In the genomic region with DNA sequence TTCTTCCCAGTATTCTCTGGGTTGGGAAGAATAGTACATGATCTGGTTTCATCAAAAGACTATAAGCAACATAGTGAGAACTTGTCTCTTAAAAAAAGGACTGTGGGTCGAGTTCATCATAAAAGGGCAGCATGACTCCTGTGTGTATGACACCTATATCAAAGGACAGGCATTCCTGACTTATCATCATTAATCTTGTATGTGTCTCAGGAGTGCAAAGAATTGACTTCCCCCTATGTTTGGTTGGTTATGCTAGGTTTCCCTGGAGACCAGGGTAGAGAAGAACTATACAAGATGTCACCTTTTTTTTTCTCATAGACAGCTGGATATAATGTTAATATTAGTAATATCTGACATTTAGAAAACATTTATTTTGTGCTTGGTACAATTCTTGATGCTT, we compare ENCODE assay signal across 15 cellular contexts.
DNase-seq lines count a peak whose midpoint lies in the region; ATAC-seq, FAIRE-seq and TF ChIP-seq lines count a peak whose summit lies in the region.
"Had no signal": no experiment of that assay in that cellular context is flagged by ENCODE, and none has a peak within 500 bp of the region (broad histone marks: within the 10 kb centered on the region; RNA-seq: fewer than 3 reads in every experiment).

No MANE protein-coding gene starts in this region.

- no peak overlapping the region for H3K4me2 ChIP-seq in parathyroid adenoma (ENCODE audit: low read length)

- H3K79me2 ChIP-seq in parathyroid adenoma = no peaks in the 10 kb centered on the region

- intact Hi-C loops in kidney (cut with DNase I) = no loop called here

- H3K4me3 ChIP-seq in kidney (ENCODE audit: low read length in 2 of 2) (no peak overlapping the region), parathyroid adenoma (ENCODE audit: low read depth, low read length) (no peak overlapping the region)

- ATAC-seq in HG02852 (IDR thresholded peaks at IDR 0.05; ENCODE audit: unreplicated experiment) = no peak

- no peaks in the 10 kb centered on the region for H3K9me3 ChIP-seq in kidney (ENCODE audit: control insufficient read depth in 1 of 2, low read length in 2 of 2)
- no peaks in the 10 kb centered on the region for H3K9me3 ChIP-seq in parathyroid adenoma (ENCODE audit: control insufficient read depth, low read length)

- H3K9ac ChIP-seq in kidney (ENCODE audit: low read length in 2 of 2) = no peak overlapping the region
- no peak overlapping the region for H3K9ac ChIP-seq in parathyroid adenoma

- H3K27ac ChIP-seq in kidney (ENCODE audit: low read depth in 2 of 2, low read length in 2 of 2) (peak overlapping the region; percentile 32 to 63), parathyroid adenoma (no peak overlapping the region)

- TF ChIP-seq CTCF in kidney (IDR thresholded peaks at IDR 0.05; ENCODE audit: borderline replicate concordance, extremely low read depth, insufficient read depth) = no peak
- TF ChIP-seq CTCF in parathyroid adenoma (IDR thresholded peaks at IDR 0.05) = no peak

- H3K27me3 ChIP-seq in parathyroid adenoma (ENCODE audit: control insufficient read depth, insufficient read depth, low read length) = no peaks in the 10 kb centered on the region

- DNase-seq in COLO829 (ENCODE audit: low spot score) = peak; percentile 9
- peak; percentile 29 for DNase-seq in NCI-H146 treated with DMSO at 0.1 percent for 48 hours (lab: John Stamatoyannopoulos, UW; ENCODE audit: unreplicated experiment)
- no peak for DNase-seq in kidney
- no peak for DNase-seq in activated effector memory CD4-positive, alpha-beta T cell treated with Interleukin-2 at 50 U/mL for 16 hours
- no peak for DNase-seq in activated CD4-positive, CD25-positive, alpha-beta regulatory T cell treated with anti-CD3 and anti-CD28 coated beads, Interleukin-2, amount 50 U/mL, for 72 hours
- no peak for DNase-seq in islet precursor cell
- DNase-seq: AML-193; CD4-positive, CD25-positive, alpha-beta regulatory T cell; H9; NCI-H2081; NCI-H2227 treated with DMSO at 0.1 percent for 48 hours; NCI-H526 treated with DMSO at 0.1 percent for 48 hours had no signal

- H3K4me1 ChIP-seq in kidney (ENCODE audit: control insufficient read depth in 1 of 2, insufficient read depth in 1 of 2, low read depth in 1 of 2, low read length in 2 of 2) (peaks cover 3 to 10% of the 10 kb centered on the region in 2 donors), parathyroid adenoma (peaks cover 7% of the 10 kb centered on the region)

- peak overlapping the region; percentile 13 for H2AFZ ChIP-seq in parathyroid adenoma

- no peak for FAIRE-seq in kidney (lab: Jason Lieb, UNC)
- FAIRE-seq: D721Med had no signal

- no peaks in the 10 kb centered on the region for H3K36me3 ChIP-seq in kidney (ENCODE audit: control insufficient read depth in 1 of 2, insufficient read depth in 2 of 2, low read length in 2 of 2)
- H3K36me3 ChIP-seq in parathyroid adenoma (ENCODE audit: control insufficient read depth, insufficient read depth, low read length) = no peaks in the 10 kb centered on the region

Comparison
In these comparisons a context has a peak if more than half of its experiments do, and no peak if none do; other contexts are left out.
1. DNase-seq: peak in COLO829 (single experiment) and NCI-H146 treated with DMSO at 0.1 percent for 48 hours (single experiment); none in kidney (single experiment), activated effector memory CD4-positive, alpha-beta T cell treated with Interleukin-2 at 50 U/mL for 16 hours (single experiment), activated CD4-positive, CD25-positive, alpha-beta regulatory T cell treated with anti-CD3 and anti-CD28 coated beads, Interleukin-2, amount 50 U/mL, for 72 hours (single experiment) and islet precursor cell (single experiment).